8 cellular contexts compared by ENCODE assay signal in genomic region chr17:57597531-57598453, GRCh38.
DNase-seq lines count a peak whose midpoint lies in the region; ATAC-seq and TF ChIP-seq lines count a peak whose summit lies in the region.

No MANE protein-coding gene starts in this region.

- no peak for ATAC-seq in activated T-cell treated with anti-CD3 and anti-CD28 coated beads, Interleukin-2, amount 50 U/mL, for 72 hours (replicated peaks in 1 of 2)
- peak; percentile 64 for ATAC-seq in gastroesophageal sphincter
- ATAC-seq in HG03280 (IDR thresholded peaks at IDR 0.05; ENCODE audit: unreplicated experiment): no peak
- ATAC-seq in GM21447 (IDR thresholded peaks at IDR 0.05; ENCODE audit: unreplicated experiment): no peak

- peak overlapping the region in 3 of 8 donors; percentile 44 to 65 (median 61) for H3K4me3 Mint-ChIP-seq in CD4-positive, alpha-beta memory T cell
- H3K4me3 Mint-ChIP-seq in activated T-cell treated with anti-CD3 and anti-CD28 coated beads, Interleukin-2, amount 50 U/mL, for 72 hours: no peak overlapping the region

- no peak overlapping the region for H3K4me3 ChIP-seq in CD4-positive, alpha-beta memory T cell (ENCODE audit: low read length in 2 of 2)
- H3K4me3 ChIP-seq in gastroesophageal sphincter (no peak overlapping the region), osteoblast (ENCODE audit: insufficient read depth, low read length) (no peak overlapping the region)

- TF ChIP-seq CTCF in gastroesophageal sphincter (IDR thresholded peaks at IDR 0.05) (peak in 3 of 4 experiments; percentile 73 to 89 (median 77)), osteoblast (IDR thresholded peaks at IDR 0.05; ENCODE audit: extremely low read depth, low read depth, low read length) (peak; percentile 93)

- intact Hi-C loops in CD4-positive, alpha-beta memory T cell (cut with micrococcal nuclease): loop anchor here (1.0 to 5.0 kb wide), 3 partner anchors 75 to 235 kb away; no protein-coding TSS in a partner anchor

- POLR2A ChIA-PET in CD4-positive, alpha-beta memory T cell (lab: Charles Lee; ENCODE audit: partially characterized antibody): interaction anchor here (1.0 to 5.4 kb wide), 3 partner anchors 66 to 355 kb away, joined by 3 to 30 read pairs (median 4); no protein-coding TSS in a partner anchor

- H3K36me3 Mint-ChIP-seq in CD4-positive, alpha-beta memory T cell: peaks cover 15 to 29% of the 10 kb centered on the region in 2 donors
- peaks cover 2% of the 10 kb centered on the region in 2 donors for H3K36me3 Mint-ChIP-seq in activated T-cell treated with anti-CD3 and anti-CD28 coated beads, Interleukin-2, amount 50 U/mL, for 72 hours (ENCODE audit: insufficient read depth in 2 of 2)

- TF ChIP-seq POLR2A in gastroesophageal sphincter (IDR thresholded peaks at IDR 0.05): no peak

- H3K9me3 ChIP-seq in CD4-positive, alpha-beta memory T cell (ENCODE audit: control insufficient read depth in 1 of 2, low read length in 2 of 2): no peaks in the 10 kb centered on the region
- peaks cover 0 to 9% (median 0%) of the 10 kb centered on the region in 3 donors for H3K9me3 ChIP-seq in gastroesophageal sphincter
- no peaks in the 10 kb centered on the region for H3K9me3 ChIP-seq in osteoblast (ENCODE audit: low read depth, low read length)

- no peaks in the 10 kb centered on the region for H3K27me3 ChIP-seq in CD4-positive, alpha-beta memory T cell (ENCODE audit: insufficient read depth, low read length)
- H3K27me3 ChIP-seq in gastroesophageal sphincter: no peaks in the 10 kb centered on the region
- no peaks in the 10 kb centered on the region for H3K27me3 ChIP-seq in osteoblast (ENCODE audit: insufficient read depth, low read length)

- H3K36me3 ChIP-seq in CD4-positive, alpha-beta memory T cell (ENCODE audit: insufficient read depth, low read length): no peaks in the 10 kb centered on the region
- H3K36me3 ChIP-seq in gastroesophageal sphincter (peaks cover 0 to 7% of the 10 kb centered on the region in 2 donors), osteoblast (ENCODE audit: insufficient read depth, low read length) (no peaks in the 10 kb centered on the region)

- 41 to 45% methylated on average over 8 of the region's 8 CpGs for WGBS in gastroesophageal sphincter (ENCODE audit: low coverage in 1 of 2), 2 donors

- H3K9me3 Mint-ChIP-seq in CD4-positive, alpha-beta memory T cell: peaks cover 0 to 13% (median 6%) of the 10 kb centered on the region in 8 donors
- H3K9me3 Mint-ChIP-seq in activated T-cell treated with anti-CD3 and anti-CD28 coated beads, Interleukin-2, amount 50 U/mL, for 72 hours: peaks cover 1 to 6% of the 10 kb centered on the region in 2 donors

- no peaks in the 10 kb centered on the region for H3K79me2 ChIP-seq in osteoblast (ENCODE audit: insufficient read depth, low read length)

- H3K27me3 Mint-ChIP-seq in CD4-positive, alpha-beta memory T cell: no peaks in the 10 kb centered on the region
- H3K27me3 Mint-ChIP-seq in activated T-cell treated with anti-CD3 and anti-CD28 coated beads, Interleukin-2, amount 50 U/mL, for 72 hours (ENCODE audit: low read depth): no peaks in the 10 kb centered on the region

- no peak overlapping the region for H2AFZ ChIP-seq in osteoblast (ENCODE audit: low read length)

- H3K4me1 ChIP-seq in CD4-positive, alpha-beta memory T cell (ENCODE audit: insufficient read depth, low read length): peaks cover 54% of the 10 kb centered on the region
- H3K4me1 ChIP-seq in gastroesophageal sphincter: peaks cover 0 to 19% (median 5%) of the 10 kb centered on the region in 3 donors
- H3K4me1 ChIP-seq in osteoblast (ENCODE audit: insufficient read depth, low read length): no peaks in the 10 kb centered on the region

- CTCF ChIA-PET in CD4-positive, alpha-beta memory T cell (lab: Charles Lee; ENCODE audit: partially characterized antibody): interaction anchor here (0.6 to 10.3 kb wide), 33 partner anchors 8 to 354 kb away, joined by 3 to 217 read pairs (median 6); partner anchors contain the start of gene CCDC182

- peaks cover 44 to 62% (median 51%) of the 10 kb centered on the region in 4 donors for H3K4me1 Mint-ChIP-seq in CD4-positive, alpha-beta memory T cell
- H3K4me1 Mint-ChIP-seq in activated T-cell treated with anti-CD3 and anti-CD28 coated beads, Interleukin-2, amount 50 U/mL, for 72 hours (ENCODE audit: low read depth): peaks cover 57% of the 10 kb centered on the region

- no peak overlapping the region for H3K27ac ChIP-seq in CD4-positive, alpha-beta memory T cell (ENCODE audit: low read depth, low read length)
- H3K27ac ChIP-seq in gastroesophageal sphincter: peak overlapping the region in 1 of 4 donors; percentile 12
- H3K27ac ChIP-seq in osteoblast (ENCODE audit: low read depth, low read length): no peak overlapping the region

- peak in 2 of 5 donors; percentile 16 to 21 for DNase-seq in CD4-positive, alpha-beta memory T cell
- DNase-seq in H4 (ENCODE audit: low spot score) (peak; percentile 69), NCI-H510A treated with DMSO at 0.1 percent for 48 hours (lab: John Stamatoyannopoulos, UW) (peak; percentile 79), osteoblast (ENCODE audit: insufficient read length, low spot score, missing footprints) (peak; percentile 88)
- peak in 1 of 2 donors; percentile 15 for DNase-seq in activated T-cell treated with anti-CD3 and anti-CD28 coated beads, Interleukin-2, amount 50 U/mL, for 72 hours

- H3K27ac Mint-ChIP-seq in CD4-positive, alpha-beta memory T cell: peak overlapping the region; percentile 53 to 96 (median 88)
- H3K27ac Mint-ChIP-seq in activated T-cell treated with anti-CD3 and anti-CD28 coated beads, Interleukin-2, amount 50 U/mL, for 72 hours: peak overlapping the region; percentile 85

- no peaks in the 10 kb centered on the region for H4K20me1 ChIP-seq in osteoblast (ENCODE audit: insufficient read depth, low read length)

- no peak overlapping the region for H3K4me2 ChIP-seq in osteoblast (ENCODE audit: insufficient read depth, low read length)

- no peak for TF ChIP-seq EP300 in gastroesophageal sphincter (IDR thresholded peaks at IDR 0.05)
